Comparison of ENCODE assay signal across 8 cellular contexts in the genomic region with DNA sequence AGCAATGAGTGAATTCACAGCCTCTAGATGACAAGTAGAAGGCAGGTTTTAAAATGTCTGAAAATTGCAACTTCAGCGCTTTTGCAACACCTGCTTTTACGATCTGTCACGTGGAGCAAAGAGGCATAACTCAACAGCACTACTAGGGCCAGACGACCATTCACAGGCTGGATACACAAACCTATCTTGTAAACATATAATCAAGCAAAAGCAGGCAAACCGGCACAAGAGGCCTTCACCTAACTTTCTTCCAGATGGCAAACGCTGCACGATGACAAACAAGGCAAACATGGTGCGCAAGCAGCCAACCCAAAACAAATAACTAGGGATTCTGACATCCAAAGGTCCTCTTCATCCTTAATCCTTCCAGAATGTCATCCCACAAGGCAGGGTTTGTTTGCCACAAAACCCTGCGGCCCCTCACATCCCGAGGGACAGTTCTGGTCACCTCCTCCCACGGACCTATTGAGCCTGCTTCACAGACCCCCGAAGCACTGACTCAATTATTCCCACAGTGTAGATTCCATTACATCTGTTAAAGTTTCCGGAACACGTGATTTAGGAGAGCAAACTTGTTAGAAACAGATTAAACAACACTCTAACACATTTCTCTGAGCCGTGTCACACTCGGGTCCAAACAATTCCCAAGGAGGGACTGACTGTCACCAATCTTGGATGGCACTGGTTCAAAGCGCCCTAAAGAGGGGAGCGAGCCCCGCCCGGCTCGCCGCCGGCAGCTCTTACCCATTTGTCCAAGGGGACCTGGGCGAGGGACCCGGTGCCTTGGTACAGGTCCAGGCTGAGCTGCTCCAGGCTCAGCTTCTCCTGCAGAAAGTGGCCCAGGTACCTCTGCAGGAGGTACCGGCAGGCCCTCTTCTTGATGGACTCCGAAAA. TPM values are rescaled to one million over a fixed set of nuclear protein-coding genes. Genes with fewer than 3 reads are reported as not detected.
DNase-seq lines count a peak whose midpoint lies in the region; ATAC-seq, FAIRE-seq and TF ChIP-seq lines count a peak whose summit lies in the region.

No MANE protein-coding gene starts in this region.

- no peaks in the 10 kb centered on the region; a peak in 1 of 5 replicates for H3K27me3 ChIP-seq in HepG2 (ENCODE audit: control insufficient read depth in 1 of 2, insufficient read depth in 2 of 2, low read length in 2 of 2)

- ATAC-seq in HG02870 (IDR thresholded peaks at IDR 0.05; ENCODE audit: unreplicated experiment) (peak; percentile 23), HepG2 (peak; percentile 48)
- ATAC-seq in activated CD4-positive, CD25-positive, alpha-beta regulatory T cell treated with anti-CD3 and anti-CD28 coated beads, Interleukin-2, amount 50 U/mL, for 24 hours: peak; percentile 53 to 54

- 2% methylated on average over 14 of the region's 27 CpGs for WGBS in HepG2 (ENCODE audit: low lambda C conversion rate)

- peak overlapping the region; percentile 91 to 98 (median 92) for H3K4me3 ChIP-seq in HepG2 (replicated peaks in 1 of 3; ENCODE audit: insufficient read depth in 1 of 3, low read depth in 2 of 3, low read length in 3 of 3)

- intact Hi-C loops in HepG2 (cut with micrococcal nuclease; ENCODE audit: unreplicated experiment): loop anchor here (2.0 to 5.0 kb wide), 2 partner anchors 28 to 140 kb away; a partner anchor contains a TSS

- peak overlapping the region; percentile 90 for H3K4me2 ChIP-seq in HepG2 (ENCODE audit: low read depth, low read length)

- FAIRE-seq in GM12891 (lab: Jason Lieb, UNC) (peak; percentile 91), HepG2 (lab: Jason Lieb, UNC) (peak; percentile 63)

- H3K27ac ChIP-seq in cingulate gyrus (ENCODE audit: low read depth, low read length) (peak overlapping the region; percentile 84), HepG2 (ENCODE audit: extremely low read length, insufficient read depth, low read length) (peak overlapping the region; percentile 81)

- POLR2A ChIA-PET in HepG2 (lab: Yijun Ruan, JAX): no interaction called here

- TF ChIP-seq EP300 in HepG2 (IDR thresholded peaks at IDR 0.05; ENCODE audit: low read depth in 2 of 2, low read length in 2 of 2): peak in 1 of 2 experiments; percentile 23; a peak in 1 of 4 replicates
- no peak for TF ChIP-seq EP300 in HepG2 (CRISPR knock-in tag; IDR thresholded peaks at IDR 0.05; ENCODE audit: borderline replicate concordance)

- H4K20me1 ChIP-seq in HepG2 (ENCODE audit: insufficient read depth, low read length): no peaks in the 10 kb centered on the region

- TF ChIP-seq POLR2A in GM12891 (IDR thresholded peaks at IDR 0.05; ENCODE audit: low read depth, low read length): peak; percentile 65; the same call in 1 of the 2 replicates
- TF ChIP-seq POLR2A in HepG2 (IDR thresholded peaks at IDR 0.05; ENCODE audit: insufficient read depth in 1 of 2, low read depth in 2 of 2, low read length in 2 of 2): 0 out of 4 replicates have a peak, but pooled peaks of 1 of the 2 experiments have one; percentile 3

- DNase-seq in GM12891 (ENCODE audit: insufficient read length, low spot score) (peak; percentile 18), NCI-H2196 (lab: John Stamatoyannopoulos, UW; ENCODE audit: unreplicated experiment) (peak; percentile 40), HepG2 (ENCODE audit: low spot score) (peak; percentile 69), NK-92 (lab: John Stamatoyannopoulos, UW; ENCODE audit: unreplicated experiment) (no peak)
- peak; percentile 16 to 31 (median 25) for DNase-seq in stimulated activated CD4-positive, alpha-beta T cell treated with anti-CD3 and anti-CD28 coated beads, TNF-alpha, amount 100 ng/mL, for 24 hours (ENCODE audit: low read depth in 3 of 3)

- H3K9me3 ChIP-seq in HepG2 (ENCODE audit: low read length): no peaks in the 10 kb centered on the region

- CTCF ChIA-PET in HepG2 (lab: Yijun Ruan, JAX; ENCODE audit: low intra/inter-chr PET ratio, low total read pairs): no interaction called here

- peak overlapping the region; percentile 80 for H3K9ac ChIP-seq in HepG2 (ENCODE audit: insufficient read depth, low read depth, low read length)

- in situ Hi-C loops in HepG2 (cut with HindIII; ENCODE audit: extremely low pct_ligation_motif_present, low pct_unique_long_range_greater_than_20kb): no loop called here

- TF ChIP-seq RAD21 in HepG2 (CRISPR knock-in tag; IDR thresholded peaks at IDR 0.05): no peak

- H2AFZ ChIP-seq in HepG2 (ENCODE audit: low read length): peak overlapping the region; percentile 68

- TF ChIP-seq CTCF in HepG2 (CRISPR knock-in tag; IDR thresholded peaks at IDR 0.05): no peak

- peaks cover 40% of the 10 kb centered on the region for H3K4me1 ChIP-seq in HepG2 (ENCODE audit: insufficient read depth, low read length)

- peaks cover 52% of the 10 kb centered on the region for H3K79me2 ChIP-seq in HepG2 (ENCODE audit: insufficient read depth, low read length)

- H3K36me3 ChIP-seq in HepG2 (replicated peaks in 1 of 2; ENCODE audit: control insufficient read depth in 1 of 2, insufficient read depth in 2 of 2, low read length in 2 of 2): no peaks in the 10 kb centered on the region

- BruUV-seq in HepG2 (replicated peaks; lab: Mats Ljungman, UMichigan): no TSS peak

RNA-seq across cellular contexts. Expression of a gene that starts 0.8 kb away (rescaled TPM):
- 3.5 TPM for polyA plus RNA-seq in GM12891 (2012; ENCODE audit: low read depth, missing spikeins)
- total RNA-seq in HepG2 (2016; rRNA removed; fragmentation: Illumina TruSeq; extraction: Trizol): 7.5 and 11.3 TPM in 2 replicates
- 1.4 and 1.7 TPM in 2 replicates for total RNA-seq in HepG2 (2016; cell fraction: cytosol; rRNA removed; fragmentation: Illumina TruSeq; extraction: Trizol; ENCODE audit: low read depth)
- total RNA-seq in HepG2 (2016; cell fraction: insoluble cytoplasmic fraction; rRNA removed; fragmentation: Illumina TruSeq; extraction: Trizol): 7.7 and 10.8 TPM in 2 replicates
- 1.6 and 1.8 TPM in 2 replicates for total RNA-seq in HepG2 (2016; cell fraction: membrane; rRNA removed; fragmentation: Illumina TruSeq; extraction: Trizol)
- 11.1 and 15.1 TPM in 2 replicates for total RNA-seq in HepG2 (2016; cell fraction: nucleus; rRNA removed; fragmentation: Illumina TruSeq; extraction: Trizol)
- 7.2 and 7.4 TPM in 2 replicates for polyA plus RNA-seq in HepG2 (2011; rRNA removed)
- polyA plus RNA-seq in HepG2 (2011; cell fraction: cytosol; rRNA removed): 3.2 and 4.5 TPM in 2 replicates
- polyA plus RNA-seq in HepG2 (2011; cell fraction: nucleus; rRNA removed): 17.3 and 18.9 TPM in 2 replicates
- polyA plus RNA-seq in HepG2 (2012): 6.2 and 7.8 TPM in 2 replicates
- 0.18 and 0.27 TPM in 2 replicates for polyA plus RNA-seq in HepG2 (2016; cell fraction: cytosol; fragmentation: Illumina TruSeq; extraction: Trizol; ENCODE audit: low read depth)
- 4.4 and 4.9 TPM in 2 replicates for polyA plus RNA-seq in HepG2 (2016; cell fraction: insoluble cytoplasmic fraction; fragmentation: Illumina TruSeq; extraction: Trizol; ENCODE audit: low read depth)
- polyA plus RNA-seq in HepG2 (2016; cell fraction: membrane; fragmentation: Illumina TruSeq; extraction: Trizol; ENCODE audit: low read depth): 0.26 and 0.31 TPM in 2 replicates
- polyA plus RNA-seq in HepG2 (2016; cell fraction: nucleus; fragmentation: Illumina TruSeq; extraction: Trizol; ENCODE audit: insufficient read depth, low read depth): 12.3 and 14.0 TPM in 2 replicates
- 8.9 and 18.6 TPM in 2 replicates for polyA minus RNA-seq in HepG2 (2011; rRNA and poly(A)+ RNA removed; ENCODE audit: low replicate concordance)
- polyA minus RNA-seq in HepG2 (2011; cell fraction: cytosol; rRNA and poly(A)+ RNA removed): 5.2 and 12.1 TPM in 2 replicates
- polyA minus RNA-seq in HepG2 (2011; cell fraction: nucleus; rRNA and poly(A)+ RNA removed): 60.4 and 61.2 TPM in 2 replicates

RNA-seq across cellular contexts. Expression of a gene that starts 1.0 kb away (rescaled TPM):
- polyA plus RNA-seq in GM12891 (2012; ENCODE audit: low read depth, missing spikeins): 12.4 TPM
- 27.3 and 52.3 TPM in 2 replicates for total RNA-seq in HepG2 (2016; rRNA removed; fragmentation: Illumina TruSeq; extraction: Trizol)
- total RNA-seq in HepG2 (2016; cell fraction: cytosol; rRNA removed; fragmentation: Illumina TruSeq; extraction: Trizol; ENCODE audit: low read depth): 3.7 and 3.9 TPM in 2 replicates
- total RNA-seq in HepG2 (2016; cell fraction: insoluble cytoplasmic fraction; rRNA removed; fragmentation: Illumina TruSeq; extraction: Trizol): 28.0 and 52.9 TPM in 2 replicates
- 10.2 and 11.8 TPM in 2 replicates for total RNA-seq in HepG2 (2016; cell fraction: membrane; rRNA removed; fragmentation: Illumina TruSeq; extraction: Trizol)
- total RNA-seq in HepG2 (2016; cell fraction: nucleus; rRNA removed; fragmentation: Illumina TruSeq; extraction: Trizol): 10.8 and 11.2 TPM in 2 replicates
- 9.6 and 12.5 TPM in 2 replicates for polyA plus RNA-seq in HepG2 (2011; rRNA removed)
- polyA plus RNA-seq in HepG2 (2011; cell fraction: cytosol; rRNA removed): 4.6 and 9.0 TPM in 2 replicates
- 2.5 and 3.9 TPM in 2 replicates for polyA plus RNA-seq in HepG2 (2011; cell fraction: nucleus; rRNA removed)
- polyA plus RNA-seq in HepG2 (2012): 13.2 and 17.7 TPM in 2 replicates
- 2.5 and 2.7 TPM in 2 replicates for polyA plus RNA-seq in HepG2 (2016; cell fraction: cytosol; fragmentation: Illumina TruSeq; extraction: Trizol; ENCODE audit: low read depth)
- polyA plus RNA-seq in HepG2 (2016; cell fraction: insoluble cytoplasmic fraction; fragmentation: Illumina TruSeq; extraction: Trizol; ENCODE audit: low read depth): 30.5 and 35.4 TPM in 2 replicates
- polyA plus RNA-seq in HepG2 (2016; cell fraction: membrane; fragmentation: Illumina TruSeq; extraction: Trizol; ENCODE audit: low read depth): 6.1 and 6.2 TPM in 2 replicates
- 11.0 and 12.3 TPM in 2 replicates for polyA plus RNA-seq in HepG2 (2016; cell fraction: nucleus; fragmentation: Illumina TruSeq; extraction: Trizol; ENCODE audit: insufficient read depth, low read depth)
- polyA minus RNA-seq in HepG2 (2011; rRNA and poly(A)+ RNA removed; ENCODE audit: low replicate concordance): 4.3 and 5.5 TPM in 2 replicates
- 6.6 and 7.2 TPM in 2 replicates for polyA minus RNA-seq in HepG2 (2011; cell fraction: cytosol; rRNA and poly(A)+ RNA removed)
- polyA minus RNA-seq in HepG2 (2011; cell fraction: nucleus; rRNA and poly(A)+ RNA removed): 4.8 and 11.6 TPM in 2 replicates

RNA-seq across cellular contexts. Expression of a gene that starts 29.6 kb away (rescaled TPM):
- polyA plus RNA-seq in GM12891 (2012; ENCODE audit: low read depth, missing spikeins): not detected
- 0.48 and 0.93 TPM in 2 replicates for total RNA-seq in HepG2 (2016; rRNA removed; fragmentation: Illumina TruSeq; extraction: Trizol)
- 0.26 TPM in 1 of 2 replicates, not detected in the other for total RNA-seq in HepG2 (2016; cell fraction: cytosol; rRNA removed; fragmentation: Illumina TruSeq; extraction: Trizol; ENCODE audit: low read depth)
- 0.56 and 0.77 TPM in 2 replicates for total RNA-seq in HepG2 (2016; cell fraction: insoluble cytoplasmic fraction; rRNA removed; fragmentation: Illumina TruSeq; extraction: Trizol)
- 0.28 and 0.31 TPM in 2 replicates for total RNA-seq in HepG2 (2016; cell fraction: membrane; rRNA removed; fragmentation: Illumina TruSeq; extraction: Trizol)
- total RNA-seq in HepG2 (2016; cell fraction: nucleus; rRNA removed; fragmentation: Illumina TruSeq; extraction: Trizol): 0.28 and 0.56 TPM in 2 replicates
- 0.45 and 0.46 TPM in 2 replicates for polyA plus RNA-seq in HepG2 (2011; rRNA removed)
- polyA plus RNA-seq in HepG2 (2011; cell fraction: cytosol; rRNA removed): 0.28 and 0.43 TPM in 2 replicates
- 0.23 and 0.26 TPM in 2 replicates for polyA plus RNA-seq in HepG2 (2011; cell fraction: nucleus; rRNA removed)
- polyA plus RNA-seq in HepG2 (2012): 0.45 and 0.97 TPM in 2 replicates
- 0.09 and 0.18 TPM in 2 replicates for polyA plus RNA-seq in HepG2 (2016; cell fraction: cytosol; fragmentation: Illumina TruSeq; extraction: Trizol; ENCODE audit: low read depth)
- 0.78 and 1.4 TPM in 2 replicates for polyA plus RNA-seq in HepG2 (2016; cell fraction: insoluble cytoplasmic fraction; fragmentation: Illumina TruSeq; extraction: Trizol; ENCODE audit: low read depth)
- 0.22 and 0.45 TPM in 2 replicates for polyA plus RNA-seq in HepG2 (2016; cell fraction: membrane; fragmentation: Illumina TruSeq; extraction: Trizol; ENCODE audit: low read depth)
- 0.39 TPM in 1 of 2 replicates, not detected in the other for polyA plus RNA-seq in HepG2 (2016; cell fraction: nucleus; fragmentation: Illumina TruSeq; extraction: Trizol; ENCODE audit: insufficient read depth, low read depth)
- 1.9 and 2.0 TPM in 2 replicates for polyA minus RNA-seq in HepG2 (2011; rRNA and poly(A)+ RNA removed; ENCODE audit: low replicate concordance)
- 0.44 TPM in 1 of 2 replicates, not detected in the other for polyA minus RNA-seq in HepG2 (2011; cell fraction: cytosol; rRNA and poly(A)+ RNA removed)
- 0.25 and 0.64 TPM in 2 replicates for polyA minus RNA-seq in HepG2 (2011; cell fraction: nucleus; rRNA and poly(A)+ RNA removed)
